Comparison of ENCODE assay signal across 8 cellular contexts in genomic region chr2:130797493-130798435, GRCh38.
A peak's percentile ranks its signal among the peaks of the same experiment; 100 is the strongest.
DNase-seq lines count a peak whose midpoint lies in the region; ATAC-seq and TF ChIP-seq lines count a peak whose summit lies in the region.

No MANE protein-coding gene starts in this region.

- TF ChIP-seq CTCF in RWPE2 (IDR thresholded peaks at IDR 0.05; ENCODE audit: poor library complexity, severe bottlenecking) (peak; percentile 98), neutrophil (IDR thresholded peaks at IDR 0.05) (peak; percentile 53)

- DNase-seq in RWPE2 (ENCODE audit: low spot score) = peak; percentile 93
- DNase-seq in activated gamma-delta T cell (lab: John Stamatoyannopoulos, UW) = peak; percentile 74
- peak; percentile 75 for DNase-seq in foreskin melanocyte

- H3K4me1 ChIP-seq in ES-I3 (ENCODE audit: insufficient read depth, low read length) (peaks cover 10% of the 10 kb centered on the region), RWPE2 (ENCODE audit: insufficient read depth, poor library complexity, severe bottlenecking) (no peaks in the 10 kb centered on the region), neutrophil (ENCODE audit: control insufficient read depth in 1 of 2, insufficient read depth in 1 of 2, low read depth in 1 of 2, low read length in 1 of 2) (peaks cover 10 to 13% of the 10 kb centered on the region in 2 experiments), subcutaneous abdominal adipose tissue (ENCODE audit: control insufficient read depth in 5 of 5, insufficient read depth in 5 of 5, low read length in 5 of 5) (peaks cover 3 to 17% (median 11%) of the 10 kb centered on the region in 5 donors)

- no peaks in the 10 kb centered on the region for H3K27me3 ChIP-seq in RWPE2 (ENCODE audit: insufficient read depth, poor library complexity, severe bottlenecking)
- H3K27me3 ChIP-seq in neutrophil = peaks cover 53% of the 10 kb centered on the region
- H3K27me3 ChIP-seq in subcutaneous abdominal adipose tissue (ENCODE audit: control insufficient read depth in 5 of 5, insufficient read depth in 4 of 5, low read length in 5 of 5) = no peaks in the 10 kb centered on the region

- H3K36me3 ChIP-seq in ES-I3 (ENCODE audit: insufficient read depth, low read length) (no peaks in the 10 kb centered on the region), KOPT-K1 (ENCODE audit: insufficient read depth, low read length) (no peaks in the 10 kb centered on the region), RWPE2 (ENCODE audit: low read depth) (no peaks in the 10 kb centered on the region), neutrophil (no peaks in the 10 kb centered on the region), subcutaneous abdominal adipose tissue (ENCODE audit: control insufficient read depth in 5 of 5, insufficient read depth in 5 of 5, low read length in 5 of 5) (no peaks in the 10 kb centered on the region)

- H3K9me3 ChIP-seq in ES-I3 (ENCODE audit: control insufficient read depth, insufficient read depth, low read length) (no peaks in the 10 kb centered on the region), KOPT-K1 (ENCODE audit: insufficient read depth, low read length, poor library complexity, severe bottlenecking) (no peaks in the 10 kb centered on the region), RWPE2 (ENCODE audit: severe bottlenecking) (no peaks in the 10 kb centered on the region), neutrophil (no peaks in the 10 kb centered on the region), subcutaneous abdominal adipose tissue (ENCODE audit: control insufficient read depth in 5 of 5, low read length in 5 of 5) (no peaks in the 10 kb centered on the region)

- peak; percentile 94 for ATAC-seq in GM21825 (IDR thresholded peaks at IDR 0.05; ENCODE audit: unreplicated experiment)
- ATAC-seq in RWPE2 (ENCODE audit: low read depth) = peak; percentile 94

- H3K27ac ChIP-seq in KOPT-K1 (ENCODE audit: low read depth, low read length, poor library complexity, severe bottlenecking) = peak overlapping the region; percentile 42
- peak overlapping the region; percentile 39 for H3K27ac ChIP-seq in RWPE2 (ENCODE audit: poor library complexity, severe bottlenecking)
- H3K27ac ChIP-seq in neutrophil = peak overlapping the region; percentile 58
- peak overlapping the region; percentile 75 for H3K27ac ChIP-seq in subcutaneous abdominal adipose tissue (ENCODE audit: low read depth, low read length)

- H3K4me3 ChIP-seq in RWPE2 (ENCODE audit: severe bottlenecking) (peak overlapping the region; percentile 48), neutrophil (ENCODE audit: low read depth in 1 of 2, low read length in 1 of 2) (peak overlapping the region; percentile 60 to 74), subcutaneous abdominal adipose tissue (ENCODE audit: low read depth in 1 of 5, low read length in 5 of 5) (peak overlapping the region; percentile 61 to 89 (median 85))

- H3K9ac ChIP-seq in ES-I3 (ENCODE audit: low read depth, low read length) = peak overlapping the region; percentile 87
- H3K9ac ChIP-seq in subcutaneous abdominal adipose tissue (ENCODE audit: low read length in 5 of 5) = peak overlapping the region in 4 of 5 donors; percentile 78 to 85 (median 79)

Comparison
In these comparisons a context has a peak if more than half of its experiments do, and no peak if none do; other contexts are left out.
1. Peak in every context shown above with its lines: DNase-seq, ATAC-seq, H3K4me3 ChIP-seq and H3K27ac ChIP-seq.